ENCODE assay signal across 32 cellular contexts in the genomic region with DNA sequence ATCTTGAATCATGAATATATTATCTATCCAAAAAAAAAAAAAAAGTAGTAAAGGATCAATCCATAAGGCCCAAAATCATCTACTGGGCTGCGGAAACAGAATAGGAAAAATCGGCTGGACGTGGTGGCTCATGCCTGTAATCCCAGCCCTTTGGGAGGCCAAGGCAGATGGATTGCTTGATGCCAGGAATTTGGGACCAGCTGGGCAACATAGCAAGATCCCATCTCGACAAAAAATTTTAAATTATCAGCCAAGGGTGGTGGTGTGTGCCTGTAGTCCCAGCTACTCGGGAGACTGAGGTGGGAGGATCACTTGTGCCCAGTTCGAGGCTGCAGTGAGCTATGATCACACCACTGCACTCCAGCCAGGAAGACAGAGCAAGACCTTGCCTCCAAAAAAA. TPM values are rescaled to one million over a fixed set of nuclear protein-coding genes. Genes with fewer than 3 reads are reported as not detected.
"Had no signal": no experiment of that assay in that cellular context is flagged by ENCODE, and none has a peak within 500 bp of the region (broad histone marks: within the 10 kb centered on the region; RNA-seq: fewer than 3 reads in every experiment).

No MANE protein-coding gene starts in this region.

- H3K27me3 ChIP-seq: neural progenitor cell, ovary, spleen, suprapubic skin, testis, tibial artery, transverse colon, upper lobe of right lung, uterus had no signal

- H3K4me2 ChIP-seq: neural progenitor cell, smooth muscle cell had no signal

- H3K9ac ChIP-seq: neural progenitor cell, parathyroid adenoma had no signal

- H3K4me3 ChIP-seq: neural progenitor cell, ovary, psoas muscle, skin epidermis, smooth muscle cell, spleen, suprapubic skin, testis, tibial artery, transverse colon, upper lobe of right lung, uterus had no signal

- H3K36me3 ChIP-seq: neural progenitor cell, ovary, uterus had no signal

- H3K4me1 ChIP-seq: neural progenitor cell, parathyroid adenoma, testis, uterus had no signal

- ATAC-seq: natural killer cell; psoas muscle; right cardiac atrium; sciatic nerve; stimulated activated memory B cell treated with anti-CD40 and anti-IgM and Interleukin-4, amounts not matched to agents 10 μg/mL and 1 μg/mL and 100 μg/mL, for 72 hours; stimulated activated naive CD8-positive, alpha-beta T cell treated with anti-CD3 and anti-CD28 coated beads, Interleukin-15, amount 100 ng/mL, for 72 hours; stimulated activated naive CD8-positive, alpha-beta T cell treated with anti-CD3 and anti-CD28 coated beads, Interleukin-15, Interleukin-2, amounts not matched to agents 100 U/mL and 50 U/mL, for 24 hours; upper lobe of right lung had no signal

- H3K27ac ChIP-seq: neural progenitor cell, ovary, parathyroid adenoma, psoas muscle, skin epidermis, spleen, suprapubic skin, testis, tibial artery, transverse colon, upper lobe of right lung, uterus had no signal

- DNase-seq: natural killer cell; occipital lobe; psoas muscle; right cardiac atrium; stimulated activated CD4-positive, alpha-beta T cell treated with anti-CD3 and anti-CD28 coated beads, Interleukin-12 subunit alpha, Interleukin-12 subunit beta, amount 100 ng/mL, for 4 hours; stimulated activated CD4-positive, alpha-beta T cell treated with anti-CD3 and anti-CD28 coated beads, Interleukin-1b, Interleukin-23, amount 100 ng/mL, for 48 hours; stimulated activated CD4-positive, alpha-beta T cell treated with anti-CD3 and anti-CD28 coated beads, Interleukin-4, amount 100 ng/mL, for 1 hour; stimulated activated CD4-positive, alpha-beta T cell treated with anti-CD3 and anti-CD28 coated beads, Interleukin-4, amount 100 ng/mL, for 4 hours; stimulated activated CD8-positive, alpha-beta memory T cell treated with anti-CD3 and anti-CD28 coated beads, Interleukin-4, amount 100 ng/mL, for 48 hours; stimulated activated naive CD4-positive, alpha-beta T cell; stimulated activated naive CD8-positive, alpha-beta T cell treated with anti-CD3 and anti-CD28 coated beads, Interleukin-15, amount 100 ng/mL, for 72 hours; stimulated activated naive CD8-positive, alpha-beta T cell treated with anti-CD3 and anti-CD28 coated beads, Interleukin-15, Interleukin-2, amounts not matched to agents 100 U/mL and 50 U/mL, for 24 hours; substantia nigra; testis; tibial artery; transverse colon; upper lobe of right lung; uterus had no signal

- H3K9me3 ChIP-seq: ovary, psoas muscle, spleen, suprapubic skin, testis, tibial artery, transverse colon, upper lobe of right lung, uterus had no signal

- H2AFZ ChIP-seq: neural progenitor cell had no signal

- H3K79me2 ChIP-seq: parathyroid adenoma had no signal

RNA-seq across cellular contexts. Expression of a gene that starts 52.3 kb away (rescaled TPM):
- total RNA-seq: natural killer cell, occipital lobe, osteoblast, ovary, progenitor cell of endocrine pancreas, psoas muscle, renal cortical epithelial cell, right cardiac atrium, sciatic nerve, smooth muscle cell, spleen, upper lobe of right lung, urinary bladder, uterus had no signal
- polyA plus RNA-seq: neural cell, ovary, right cardiac atrium, smooth muscle cell, spleen, urinary bladder had no signal
